In genomic region chr3:177237206-177237605, GRCh38 we compare ENCODE assay signal across 13 cellular contexts.
"Had no signal": no experiment of that assay in that cellular context is flagged by ENCODE, and none has a peak within 500 bp of the region (broad histone marks: within the 10 kb centered on the region; RNA-seq: fewer than 3 reads in every experiment).

No MANE protein-coding gene starts in this region.

- H3K4me3 Mint-ChIP-seq: activated T-cell treated with anti-CD3 and anti-CD28 coated beads, Interleukin-2, amount 50 U/mL, for 4 hours; natural killer cell treated with Interleukin-12 subunit alpha and Interleukin-12 subunit beta and Interleukin-15 and Interleukin-18, amount 100 ng/mL, for 72 hours; type B pancreatic cell had no signal

- H3K27ac Mint-ChIP-seq: progenitor cell of endocrine pancreas, type B pancreatic cell had no signal

- H3K36me3 Mint-ChIP-seq: natural killer cell treated with Interleukin-12 subunit alpha and Interleukin-12 subunit beta and Interleukin-15 and Interleukin-18, amount 100 ng/mL, for 72 hours; type B pancreatic cell had no signal

- H3K36me3 ChIP-seq: ascending aorta had no signal

- ATAC-seq: activated CD4-positive, CD25-positive, alpha-beta regulatory T cell treated with anti-CD3 and anti-CD28 coated beads, Interleukin-2, amount 50 U/mL, for 24 hours; natural killer cell treated with Interleukin-12 subunit alpha and Interleukin-12 subunit beta and Interleukin-15 and Interleukin-18, amount 100 ng/mL, for 72 hours; sciatic nerve had no signal

- DNase-seq: activated gamma-delta T cell; activated T-cell treated with anti-CD3 and anti-CD28 coated beads, Interleukin-2, amount 50 U/mL, for 4 hours; caudate nucleus; effector CD8-positive, alpha-beta T cell; nucleus accumbens; stimulated activated naive CD4-positive, alpha-beta T cell had no signal

- H3K4me1 ChIP-seq: ascending aorta had no signal

- H3K9me3 ChIP-seq: ascending aorta had no signal

- H3K27me3 Mint-ChIP-seq: natural killer cell treated with Interleukin-12 subunit alpha and Interleukin-12 subunit beta and Interleukin-15 and Interleukin-18, amount 100 ng/mL, for 72 hours; progenitor cell of endocrine pancreas; type B pancreatic cell had no signal

- H3K27ac ChIP-seq: ascending aorta, coronary artery had no signal

- H3K9me3 Mint-ChIP-seq: activated T-cell treated with anti-CD3 and anti-CD28 coated beads, Interleukin-2, amount 50 U/mL, for 4 hours; natural killer cell treated with Interleukin-12 subunit alpha and Interleukin-12 subunit beta and Interleukin-15 and Interleukin-18, amount 100 ng/mL, for 72 hours had no signal

- H3K4me3 ChIP-seq: ascending aorta, coronary artery had no signal

- H3K27me3 ChIP-seq: ascending aorta had no signal
